In the genomic region with DNA sequence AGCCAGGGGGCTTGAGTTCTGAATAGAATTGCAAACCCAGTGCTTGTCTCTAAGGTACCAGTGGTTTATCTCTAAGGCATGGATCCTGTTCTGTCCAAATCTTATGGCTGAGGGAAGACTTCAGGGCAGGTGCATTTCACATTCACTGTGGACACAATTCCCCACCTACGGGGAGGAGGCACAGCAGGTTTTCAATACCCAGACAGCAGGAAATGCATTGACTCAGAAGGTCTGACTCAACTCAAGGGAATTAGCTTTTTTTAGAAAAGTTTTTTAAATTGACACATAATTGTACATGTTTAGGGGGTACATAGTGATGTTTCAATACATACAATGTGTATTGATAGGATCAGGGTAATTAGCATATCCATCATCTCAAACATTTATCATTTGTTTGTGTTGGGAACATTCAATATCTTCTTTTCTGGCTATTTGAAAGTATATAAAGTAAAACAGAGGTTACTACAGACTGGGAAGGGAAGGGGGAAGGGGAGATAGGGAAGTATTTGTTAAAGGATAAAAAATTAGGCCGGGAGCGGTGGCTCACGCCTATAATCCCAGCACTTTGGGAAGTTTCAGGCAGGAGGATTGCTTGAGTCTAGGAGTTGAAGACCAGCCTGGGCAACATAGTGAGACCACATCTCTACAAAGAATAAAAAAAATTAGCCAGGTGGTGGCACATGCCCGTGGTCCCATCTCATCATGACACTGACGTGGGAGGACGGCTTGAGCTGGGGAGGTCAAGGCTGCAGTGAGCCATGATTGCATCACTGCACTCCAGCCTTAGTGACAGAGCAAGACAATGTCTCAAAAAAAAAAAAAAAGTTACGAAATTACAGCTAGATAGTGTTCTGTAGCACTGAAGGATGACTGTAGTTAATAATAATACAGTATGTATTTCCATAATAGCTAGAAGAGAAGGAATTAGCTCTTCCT, we compare ENCODE assay signal across 11 cellular contexts. TPM values are rescaled to one million over a fixed set of nuclear protein-coding genes. Genes with fewer than 3 reads are reported as not detected.
DNase-seq lines count a peak whose midpoint lies in the region; ATAC-seq, FAIRE-seq and TF ChIP-seq lines count a peak whose summit lies in the region.
"Had no signal": no experiment of that assay in that cellular context is flagged by ENCODE, and none has a peak within 500 bp of the region (broad histone marks: within the 10 kb centered on the region; RNA-seq: fewer than 3 reads in every experiment).

No MANE protein-coding gene starts in this region.

- TF ChIP-seq CTCF in glutamatergic neuron (IDR thresholded peaks at IDR 0.05; ENCODE audit: partially characterized antibody, unreplicated experiment) = no peak

- peak overlapping the region; percentile 2 for H3K27ac Mint-ChIP-seq in activated naive CD8-positive, alpha-beta T cell treated with anti-CD3 and anti-CD28 coated beads for 36 hours
- H3K27ac Mint-ChIP-seq in glutamatergic neuron (ENCODE audit: unreplicated experiment) = no peak overlapping the region
- H3K27ac Mint-ChIP-seq: IgD-negative memory B cell had no signal

- H3K36me3 Mint-ChIP-seq in activated naive CD8-positive, alpha-beta T cell treated with anti-CD3 and anti-CD28 coated beads for 36 hours = no peaks in the 10 kb centered on the region
- peaks cover 8% of the 10 kb centered on the region for H3K36me3 Mint-ChIP-seq in glutamatergic neuron (ENCODE audit: unreplicated experiment)
- H3K36me3 Mint-ChIP-seq: naive thymus-derived CD8-positive, alpha-beta T cell had no signal

- peaks cover 12% of the 10 kb centered on the region for H3K4me1 Mint-ChIP-seq in activated naive CD8-positive, alpha-beta T cell treated with anti-CD3 and anti-CD28 coated beads for 36 hours
- peaks cover 1% of the 10 kb centered on the region for H3K4me1 Mint-ChIP-seq in glutamatergic neuron (ENCODE audit: low read depth, unreplicated experiment)

- ATAC-seq in GM18870 (IDR thresholded peaks at IDR 0.05; ENCODE audit: unreplicated experiment) = no peak
- ATAC-seq: naive thymus-derived CD8-positive, alpha-beta T cell had no signal

- peak; percentile 81 for FAIRE-seq in HTR-8/SVneo (lab: Jason Lieb, UNC)
- FAIRE-seq: frontal cortex had no signal

- H3K9me3 Mint-ChIP-seq in activated naive CD8-positive, alpha-beta T cell treated with anti-CD3 and anti-CD28 coated beads for 36 hours = no peaks in the 10 kb centered on the region
- peaks cover 3% of the 10 kb centered on the region for H3K9me3 Mint-ChIP-seq in glutamatergic neuron (ENCODE audit: unreplicated experiment)
- H3K9me3 Mint-ChIP-seq: naive thymus-derived CD8-positive, alpha-beta T cell had no signal

- H3K27me3 Mint-ChIP-seq in activated naive CD8-positive, alpha-beta T cell treated with anti-CD3 and anti-CD28 coated beads for 36 hours = no peaks in the 10 kb centered on the region
- H3K27me3 Mint-ChIP-seq in glutamatergic neuron (ENCODE audit: unreplicated experiment) = peaks cover 3% of the 10 kb centered on the region
- H3K27me3 Mint-ChIP-seq: IgD-negative memory B cell; naive thymus-derived CD8-positive, alpha-beta T cell had no signal

- H3K4me3 Mint-ChIP-seq in activated naive CD8-positive, alpha-beta T cell treated with anti-CD3 and anti-CD28 coated beads for 36 hours = no peak overlapping the region
- no peak overlapping the region for H3K4me3 Mint-ChIP-seq in glutamatergic neuron (ENCODE audit: unreplicated experiment)
- H3K4me3 Mint-ChIP-seq: IgD-negative memory B cell; naive thymus-derived CD8-positive, alpha-beta T cell had no signal

- in situ Hi-C loops in Caki2 (cut with HindIII; ENCODE audit: low pct_unique_long_range_greater_than_20kb, low sequenced_read_pairs) = no loop called here

- DNase-seq in Caki2 (ENCODE audit: low read depth) (peak; percentile 44), HTR-8/SVneo (ENCODE audit: insufficient read length, low spot score) (peak; percentile 82), lung microvascular endothelial cell (ENCODE audit: low read depth in 2 of 2) (peak; percentile 13 to 81), NCI-H128 (lab: John Stamatoyannopoulos, UW; ENCODE audit: unreplicated experiment) (no peak), glutamatergic neuron (no peak)
- no peak for DNase-seq in activated naive CD8-positive, alpha-beta T cell treated with anti-CD3 and anti-CD28 coated beads for 36 hours
- DNase-seq in NK-92 treated with Interleukin-12 subunit alpha and Interleukin-12 subunit beta, amount 100 ng/mL, for 24 hours (lab: John Stamatoyannopoulos, UW) = no peak
- DNase-seq: naive thymus-derived CD8-positive, alpha-beta T cell had no signal

RNA-seq across cellular contexts. Expression of gene RGS9, which starts 54.9 kb away (rescaled TPM):
- total RNA-seq in Caki2 (2014; rRNA removed; shearing (Covaris generic); ENCODE audit: low replicate concordance) = 38.8 and 46.4 TPM in 2 replicates
- 1 to 10 TPM; 1.2 TPM for total RNA-seq in activated naive CD8-positive, alpha-beta T cell treated with anti-CD3 and anti-CD28 coated beads for 36 hours
- total RNA-seq in lung microvascular endothelial cell = 0.60 and 0.65 TPM in 2 replicates
- 2.4 TPM for total RNA-seq in glutamatergic neuron (ENCODE audit: unreplicated experiment)

Comparison
In these comparisons a context has a peak if more than half of its experiments do, and no peak if none do; other contexts are left out.
1. DNase-seq: peak in Caki2 (single experiment), HTR-8/SVneo (single experiment) and lung microvascular endothelial cell (2 of 2); none in activated naive CD8-positive, alpha-beta T cell treated with anti-CD3 and anti-CD28 coated beads for 36 hours (single experiment), NCI-H128 (single experiment), glutamatergic neuron (single experiment) and NK-92 treated with Interleukin-12 subunit alpha and Interleukin-12 subunit beta, amount 100 ng/mL, for 24 hours (single experiment).
2. RNA of gene RGS9, which starts 54.9 kb away (total RNA-seq): 38.8 to 46.4 TPM in Caki2; 2.4 TPM in glutamatergic neuron (single experiment), 1.2 TPM in activated naive CD8-positive, alpha-beta T cell treated with anti-CD3 and anti-CD28 coated beads for 36 hours and 0.60 to 0.65 TPM in lung microvascular endothelial cell; every median in the first group is over 10 times any median in the second.